ENCODE assay signal across 10 cellular contexts in genomic region chrX:79182616-79183015, GRCh38. TPM values are rescaled to one million over a fixed set of nuclear protein-coding genes. Genes with fewer than 3 reads are reported as not detected.
A peak's percentile ranks its signal among the peaks of the same experiment; 100 is the strongest.
DNase-seq lines count a peak whose midpoint lies in the region; ATAC-seq and TF ChIP-seq lines count a peak whose summit lies in the region.
"Had no signal": no experiment of that assay in that cellular context is flagged by ENCODE, and none has a peak within 500 bp of the region (broad histone marks: within the 10 kb centered on the region; RNA-seq: fewer than 3 reads in every experiment).

No MANE protein-coding gene starts in this region.

- H3K4me1 ChIP-seq in Karpas-422 (ENCODE audit: low read length) (no peaks in the 10 kb centered on the region), suprapubic skin (no peaks in the 10 kb centered on the region)
- H3K4me1 ChIP-seq: BE2C had no signal

- TF ChIP-seq CTCF in suprapubic skin (IDR thresholded peaks at IDR 0.05) = no peak

- H3K9ac ChIP-seq in Karpas-422 (ENCODE audit: low read length) = no peak overlapping the region

- ATAC-seq in HG02642 (IDR thresholded peaks at IDR 0.05; ENCODE audit: poor library complexity, unreplicated experiment) (peak; percentile 91), HG03575 (IDR thresholded peaks at IDR 0.05; ENCODE audit: extremely low read depth, insufficient number of reproducible peaks, low FRiP score, unreplicated experiment) (peak; percentile 97)

- H3K9me3 ChIP-seq in Karpas-422 (ENCODE audit: low read length) = peaks cover 15% of the 10 kb centered on the region
- no peaks in the 10 kb centered on the region for H3K9me3 ChIP-seq in suprapubic skin
- H3K9me3 ChIP-seq: BE2C had no signal

- H3K27ac ChIP-seq in Karpas-422 (ENCODE audit: low read length) (no peak overlapping the region), suprapubic skin (no peak overlapping the region)

- H3K4me2 ChIP-seq in Karpas-422 (ENCODE audit: low read depth, low read length, poor library complexity, severe bottlenecking) = no peak overlapping the region

- H3K36me3 ChIP-seq in Karpas-422 (ENCODE audit: insufficient read depth, low read length) (no peaks in the 10 kb centered on the region), suprapubic skin (no peaks in the 10 kb centered on the region)
- H3K36me3 ChIP-seq: BE2C had no signal

- no peak for TF ChIP-seq EP300 in suprapubic skin (IDR thresholded peaks at IDR 0.05)

- no peaks in the 10 kb centered on the region for H3K27me3 ChIP-seq in Karpas-422 (ENCODE audit: low read length)
- H3K27me3 ChIP-seq in suprapubic skin = no peaks in the 10 kb centered on the region
- H3K27me3 ChIP-seq: BE2C had no signal

- H4K20me1 ChIP-seq in Karpas-422 (ENCODE audit: insufficient read depth, low read depth, low read length) = no peaks in the 10 kb centered on the region

- H3K4me3 ChIP-seq in Karpas-422 (ENCODE audit: low read length) (no peak overlapping the region), suprapubic skin (no peak overlapping the region)

- H3K79me2 ChIP-seq in Karpas-422 (ENCODE audit: low read length) = no peaks in the 10 kb centered on the region

- TF ChIP-seq POLR2A in suprapubic skin (IDR thresholded peaks at IDR 0.05) = no peak

- no peak overlapping the region for H2AFZ ChIP-seq in Karpas-422 (ENCODE audit: low read length)

- H3K9me2 ChIP-seq in Karpas-422 (replicated peaks; ENCODE audit: insufficient read depth, low read length) = no peaks in the 10 kb centered on the region

- peak; percentile 22 for DNase-seq in stimulated activated CD4-positive, alpha-beta T cell treated with anti-CD3 and anti-CD28 coated beads, Interleukin-4, amount 100 ng/mL, for 24 hours
- DNase-seq in stimulated activated CD4-positive, alpha-beta T cell treated with anti-CD3 and anti-CD28 coated beads, Interleukin-4, amount 100 ng/mL, for 4 hours = no peak
- DNase-seq in Karpas-422 = no peak
- no peak for DNase-seq in activated gamma-delta T cell treated with Interleukin-2 at 50 U/mL for 16 hours
- no peak for DNase-seq in DMS79 treated with DMSO at 0.1 percent for 48 hours (lab: John Stamatoyannopoulos, UW)
- no peak for DNase-seq in suprapubic skin (ENCODE audit: low spot score in 2 of 2)
- DNase-seq: BE2C, H7 had no signal

RNA-seq across cellular contexts. Expression of gene GPR174, which starts 38.1 kb away (rescaled TPM):
- total RNA-seq in Karpas-422 (2014; rRNA removed; shearing (Covaris generic); ENCODE audit: low replicate concordance) = 0.04 and 0.75 TPM in 2 replicates
- under 1 TPM in 1 of 4 donors, not detected in 3; 0.21 TPM for total RNA-seq in suprapubic skin
- total RNA-seq: H7 had no signal
